ENCODE assay signal across 8 cellular contexts in genomic region chr6:130293800-130294199, GRCh38.
DNase-seq lines count a peak whose midpoint lies in the region; ATAC-seq, FAIRE-seq and TF ChIP-seq lines count a peak whose summit lies in the region.

No MANE protein-coding gene starts in this region.

- H3K4me2 ChIP-seq in GM23338 (no peak overlapping the region), keratinocyte (ENCODE audit: control insufficient read depth, extremely low read depth, insufficient read depth, low read depth, low read length) (no peak overlapping the region)

- H3K27ac Mint-ChIP-seq in GM23338, result no peak overlapping the region
- H3K27ac Mint-ChIP-seq in activated naive CD4-positive, alpha-beta T cell treated with anti-CD3 and anti-CD28 coated beads, Interleukin-2, amount 50 U/mL, for 72 hours, result no peak overlapping the region

- H3K4me3 ChIP-seq in GM23338 (no peak overlapping the region), keratinocyte (ENCODE audit: control insufficient read depth in 2 of 3, extremely low read depth in 1 of 3, insufficient read depth in 2 of 3, low read depth in 1 of 3, low read length in 3 of 3) (no peak overlapping the region)

- H2AFZ ChIP-seq in GM23338 (no peak overlapping the region), keratinocyte (ENCODE audit: control insufficient read depth, low read length) (no peak overlapping the region)

- DNase-seq in ELR (ENCODE audit: low read depth), result peak; percentile 82
- peak; percentile 84 for DNase-seq in GM23338 (ENCODE audit: low spot score)
- peak; percentile 27 for DNase-seq in NCI-H460 (ENCODE audit: extremely low read depth, low read depth)
- no peak for DNase-seq in activated naive CD4-positive, alpha-beta T cell treated with anti-CD3 and anti-CD28 coated beads, Interleukin-2, amount 50 U/mL, for 72 hours (ENCODE audit: low spot score in 2 of 2)
- DNase-seq in keratinocyte (ENCODE audit: low read depth, low spot score), result no peak
- DNase-seq in urothelium cell line (ENCODE audit: low spot score), result peak; percentile 68
- no peak for DNase-seq in NCI-H1694 treated with DMSO at 0.1 percent for 48 hours (lab: John Stamatoyannopoulos, UW)
- no peak for DNase-seq in GDM1 (lab: John Stamatoyannopoulos, UW)

- H3K9me1 ChIP-seq in keratinocyte (ENCODE audit: control insufficient read depth, extremely low read depth, insufficient read depth, low read length), result no peaks in the 10 kb centered on the region

- H3K36me3 ChIP-seq in GM23338 (ENCODE audit: insufficient read depth) (no peaks in the 10 kb centered on the region), keratinocyte (ENCODE audit: control insufficient read depth in 2 of 2, extremely low read depth in 1 of 2, insufficient read depth in 2 of 2, low read length in 2 of 2) (no peaks in the 10 kb centered on the region)

- H3K9me3 ChIP-seq in keratinocyte (ENCODE audit: control insufficient read depth, low read depth, low read length), result no peaks in the 10 kb centered on the region

- no peaks in the 10 kb centered on the region for H3K9me2 ChIP-seq in GM23338 (ENCODE audit: insufficient read depth)

- no peaks in the 10 kb centered on the region for H3K27me3 ChIP-seq in GM23338 (ENCODE audit: insufficient read depth)
- H3K27me3 ChIP-seq in keratinocyte (ENCODE audit: control insufficient read depth, extremely low read depth, insufficient read depth, low read length), result no peaks in the 10 kb centered on the region

- no peak overlapping the region for H3K27ac ChIP-seq in GM23338 (ENCODE audit: low read depth)
- H3K27ac ChIP-seq in keratinocyte (ENCODE audit: control insufficient read depth, insufficient read depth, low read length), result no peak overlapping the region

- no peak overlapping the region for H3K9ac ChIP-seq in keratinocyte (ENCODE audit: control insufficient read depth, extremely low read depth, insufficient read depth, low read length)

- no peak overlapping the region for H3K4me3 Mint-ChIP-seq in GM23338

- no peaks in the 10 kb centered on the region for H3K27me3 Mint-ChIP-seq in GM23338 (ENCODE audit: insufficient read depth, low read depth, poor library complexity)

- no peaks in the 10 kb centered on the region for H4K20me1 ChIP-seq in GM23338 (replicated peaks; ENCODE audit: insufficient read depth)
- no peaks in the 10 kb centered on the region for H4K20me1 ChIP-seq in keratinocyte (ENCODE audit: control insufficient read depth, extremely low read depth, insufficient read depth, low read length)

- H3K4me1 Mint-ChIP-seq in GM23338, result no peaks in the 10 kb centered on the region

- H3F3A ChIP-seq in GM23338 (replicated peaks; ENCODE audit: low read depth), result no peaks in the 10 kb centered on the region

- H3K36me3 Mint-ChIP-seq in GM23338 (ENCODE audit: low read depth), result no peaks in the 10 kb centered on the region
- peaks cover 0 to 10% of the 10 kb centered on the region in 2 donors for H3K36me3 Mint-ChIP-seq in activated naive CD4-positive, alpha-beta T cell treated with anti-CD3 and anti-CD28 coated beads, Interleukin-2, amount 50 U/mL, for 72 hours

- no peaks in the 10 kb centered on the region for H3K9me3 Mint-ChIP-seq in GM23338
- H3K9me3 Mint-ChIP-seq in activated naive CD4-positive, alpha-beta T cell treated with anti-CD3 and anti-CD28 coated beads, Interleukin-2, amount 50 U/mL, for 72 hours, result no peaks in the 10 kb centered on the region

- ATAC-seq in GM23338, result peak; percentile 100
- peak; percentile 43 to 73 for ATAC-seq in activated naive CD4-positive, alpha-beta T cell treated with anti-CD3 and anti-CD28 coated beads, Interleukin-2, amount 50 U/mL, for 72 hours

- H3K79me2 ChIP-seq in GM23338 (replicated peaks; ENCODE audit: insufficient read depth) (0 out of 2 replicates have a peak, but pooled peaks cover 4% of the 10 kb centered on the region), keratinocyte (ENCODE audit: control insufficient read depth, insufficient read depth, low read length) (peaks cover 8% of the 10 kb centered on the region)

- H3K4me1 ChIP-seq in GM23338 (ENCODE audit: insufficient read depth) (no peaks in the 10 kb centered on the region), keratinocyte (ENCODE audit: control insufficient read depth, extremely low read depth, insufficient read depth, low read length) (no peaks in the 10 kb centered on the region)

- dilution Hi-C loops in keratinocyte (cut with MboI; ENCODE audit: extremely low pct_ligation_motif_present, low sequenced_read_pairs), result no loop called here

- FAIRE-seq in keratinocyte (lab: Jason Lieb, UNC) (peak; percentile 63), urothelium cell line (lab: Jason Lieb, UNC) (no peak)

- peak; percentile 74 to 91 for TF ChIP-seq CTCF in GM23338 (conservative IDR thresholded peaks at IDR 0.05; ENCODE audit: low read depth in 2 of 2)
- TF ChIP-seq CTCF in keratinocyte (optimal IDR thresholded peaks at IDR 0.05 in 1 of 3, IDR thresholded peaks at IDR 0.05 in 1 of 3, conservative IDR thresholded peaks at IDR 0.05 in 1 of 3; ENCODE audit: extremely low read depth in 1 of 3, insufficient read depth in 2 of 3, low read length in 3 of 3), result peak; percentile 55 to 80 (median 80)

TF ChIP-seq in GM23338, 12 proteins besides CTCF, POLR2A, EP300 and RAD21 (continues in another document):
- TF ChIP-seq NANOG (IDR thresholded peaks at IDR 0.05; ENCODE audit: borderline replicate concordance) (no peak), ZNF331 (CRISPR knock-in tag; IDR thresholded peaks at IDR 0.05; ENCODE audit: low read depth) (no peak), ZNF114 (CRISPR knock-in tag; IDR thresholded peaks at IDR 0.05) (no peak), JUNB (IDR thresholded peaks at IDR 0.05; ENCODE audit: unreplicated experiment) (no peak), STAT1 (IDR thresholded peaks at IDR 0.05; ENCODE audit: unreplicated experiment) (no peak)
- TF ChIP-seq, protein P1, sequence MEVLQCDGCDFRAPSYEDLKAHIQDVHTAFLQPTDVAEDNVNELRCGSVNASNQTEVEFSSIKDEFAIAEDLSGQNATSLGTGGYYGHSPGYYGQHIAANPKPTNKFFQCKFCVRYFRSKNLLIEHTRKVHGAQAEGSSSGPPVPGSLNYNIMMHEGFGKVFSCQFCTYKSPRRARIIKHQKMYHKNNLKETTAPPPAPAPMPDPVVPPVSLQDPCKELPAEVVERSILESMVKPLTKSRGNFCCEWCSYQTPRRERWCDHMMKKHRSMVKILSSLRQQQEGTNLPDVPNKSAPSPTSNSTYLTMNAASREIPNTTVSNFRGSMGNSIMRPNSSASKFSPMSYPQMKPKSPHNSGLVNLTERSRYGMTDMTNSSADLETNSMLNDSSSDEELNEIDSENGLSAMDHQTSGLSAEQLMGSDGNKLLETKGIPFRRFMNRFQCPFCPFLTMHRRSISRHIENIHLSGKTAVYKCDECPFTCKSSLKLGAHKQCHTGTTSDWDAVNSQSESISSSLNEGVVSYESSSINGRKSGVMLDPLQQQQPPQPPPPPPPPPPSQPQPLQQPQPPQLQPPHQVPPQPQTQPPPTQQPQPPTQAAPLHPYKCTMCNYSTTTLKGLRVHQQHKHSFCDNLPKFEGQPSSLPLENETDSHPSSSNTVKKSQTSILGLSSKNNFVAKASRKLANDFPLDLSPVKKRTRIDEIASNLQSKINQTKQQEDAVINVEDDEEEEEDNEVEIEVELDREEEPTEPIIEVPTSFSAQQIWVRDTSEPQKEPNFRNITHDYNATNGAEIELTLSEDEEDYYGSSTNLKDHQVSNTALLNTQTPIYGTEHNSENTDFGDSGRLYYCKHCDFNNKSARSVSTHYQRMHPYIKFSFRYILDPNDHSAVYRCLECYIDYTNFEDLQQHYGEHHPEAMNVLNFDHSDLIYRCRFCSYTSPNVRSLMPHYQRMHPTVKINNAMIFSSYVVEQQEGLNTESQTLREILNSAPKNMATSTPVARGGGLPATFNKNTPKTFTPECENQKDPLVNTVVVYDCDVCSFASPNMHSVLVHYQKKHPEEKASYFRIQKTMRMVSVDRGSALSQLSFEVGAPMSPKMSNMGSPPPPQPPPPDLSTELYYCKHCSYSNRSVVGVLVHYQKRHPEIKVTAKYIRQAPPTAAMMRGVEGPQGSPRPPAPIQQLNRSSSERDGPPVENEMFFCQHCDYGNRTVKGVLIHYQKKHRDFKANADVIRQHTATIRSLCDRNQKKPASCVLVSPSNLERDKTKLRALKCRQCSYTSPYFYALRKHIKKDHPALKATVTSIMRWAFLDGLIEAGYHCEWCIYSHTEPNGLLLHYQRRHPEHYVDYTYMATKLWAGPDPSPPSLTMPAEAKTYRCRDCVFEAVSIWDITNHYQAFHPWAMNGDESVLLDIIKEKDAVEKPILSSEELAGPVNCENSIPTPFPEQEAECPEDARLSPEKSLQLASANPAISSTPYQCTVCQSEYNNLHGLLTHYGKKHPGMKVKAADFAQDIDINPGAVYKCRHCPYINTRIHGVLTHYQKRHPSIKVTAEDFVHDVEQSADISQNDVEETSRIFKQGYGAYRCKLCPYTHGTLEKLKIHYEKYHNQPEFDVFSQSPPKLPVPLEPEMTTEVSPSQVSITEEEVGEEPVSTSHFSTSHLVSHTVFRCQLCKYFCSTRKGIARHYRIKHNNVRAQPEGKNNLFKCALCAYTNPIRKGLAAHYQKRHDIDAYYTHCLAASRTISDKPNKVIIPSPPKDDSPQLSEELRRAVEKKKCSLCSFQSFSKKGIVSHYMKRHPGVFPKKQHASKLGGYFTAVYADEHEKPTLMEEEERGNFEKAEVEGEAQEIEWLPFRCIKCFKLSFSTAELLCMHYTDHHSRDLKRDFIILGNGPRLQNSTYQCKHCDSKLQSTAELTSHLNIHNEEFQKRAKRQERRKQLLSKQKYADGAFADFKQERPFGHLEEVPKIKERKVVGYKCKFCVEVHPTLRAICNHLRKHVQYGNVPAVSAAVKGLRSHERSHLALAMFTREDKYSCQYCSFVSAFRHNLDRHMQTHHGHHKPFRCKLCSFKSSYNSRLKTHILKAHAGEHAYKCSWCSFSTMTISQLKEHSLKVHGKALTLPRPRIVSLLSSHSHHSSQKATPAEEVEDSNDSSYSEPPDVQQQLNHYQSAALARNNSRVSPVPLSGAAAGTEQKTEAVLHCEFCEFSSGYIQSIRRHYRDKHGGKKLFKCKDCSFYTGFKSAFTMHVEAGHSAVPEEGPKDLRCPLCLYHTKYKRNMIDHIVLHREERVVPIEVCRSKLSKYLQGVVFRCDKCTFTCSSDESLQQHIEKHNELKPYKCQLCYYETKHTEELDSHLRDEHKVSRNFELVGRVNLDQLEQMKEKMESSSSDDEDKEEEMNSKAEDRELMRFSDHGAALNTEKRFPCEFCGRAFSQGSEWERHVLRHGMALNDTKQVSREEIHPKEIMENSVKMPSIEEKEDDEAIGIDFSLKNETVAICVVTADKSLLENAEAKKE (CRISPR knock-in tag; IDR thresholded peaks at IDR 0.05), result no peak
- TF ChIP-seq, protein P2, sequence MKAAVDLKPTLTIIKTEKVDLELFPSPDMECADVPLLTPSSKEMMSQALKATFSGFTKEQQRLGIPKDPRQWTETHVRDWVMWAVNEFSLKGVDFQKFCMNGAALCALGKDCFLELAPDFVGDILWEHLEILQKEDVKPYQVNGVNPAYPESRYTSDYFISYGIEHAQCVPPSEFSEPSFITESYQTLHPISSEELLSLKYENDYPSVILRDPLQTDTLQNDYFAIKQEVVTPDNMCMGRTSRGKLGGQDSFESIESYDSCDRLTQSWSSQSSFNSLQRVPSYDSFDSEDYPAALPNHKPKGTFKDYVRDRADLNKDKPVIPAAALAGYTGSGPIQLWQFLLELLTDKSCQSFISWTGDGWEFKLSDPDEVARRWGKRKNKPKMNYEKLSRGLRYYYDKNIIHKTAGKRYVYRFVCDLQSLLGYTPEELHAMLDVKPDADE (IDR thresholded peaks at IDR 0.05), result no peak

Comparison
In these comparisons a context has a peak if more than half of its experiments do, and no peak if none do; other contexts are left out.
1. DNase-seq: peak in ELR (single experiment), GM23338 (single experiment), NCI-H460 (single experiment) and urothelium cell line (single experiment); none in activated naive CD4-positive, alpha-beta T cell treated with anti-CD3 and anti-CD28 coated beads, Interleukin-2, amount 50 U/mL, for 72 hours (0 of 2), keratinocyte (single experiment), NCI-H1694 treated with DMSO at 0.1 percent for 48 hours (single experiment) and GDM1 (single experiment).